In the genomic region with DNA sequence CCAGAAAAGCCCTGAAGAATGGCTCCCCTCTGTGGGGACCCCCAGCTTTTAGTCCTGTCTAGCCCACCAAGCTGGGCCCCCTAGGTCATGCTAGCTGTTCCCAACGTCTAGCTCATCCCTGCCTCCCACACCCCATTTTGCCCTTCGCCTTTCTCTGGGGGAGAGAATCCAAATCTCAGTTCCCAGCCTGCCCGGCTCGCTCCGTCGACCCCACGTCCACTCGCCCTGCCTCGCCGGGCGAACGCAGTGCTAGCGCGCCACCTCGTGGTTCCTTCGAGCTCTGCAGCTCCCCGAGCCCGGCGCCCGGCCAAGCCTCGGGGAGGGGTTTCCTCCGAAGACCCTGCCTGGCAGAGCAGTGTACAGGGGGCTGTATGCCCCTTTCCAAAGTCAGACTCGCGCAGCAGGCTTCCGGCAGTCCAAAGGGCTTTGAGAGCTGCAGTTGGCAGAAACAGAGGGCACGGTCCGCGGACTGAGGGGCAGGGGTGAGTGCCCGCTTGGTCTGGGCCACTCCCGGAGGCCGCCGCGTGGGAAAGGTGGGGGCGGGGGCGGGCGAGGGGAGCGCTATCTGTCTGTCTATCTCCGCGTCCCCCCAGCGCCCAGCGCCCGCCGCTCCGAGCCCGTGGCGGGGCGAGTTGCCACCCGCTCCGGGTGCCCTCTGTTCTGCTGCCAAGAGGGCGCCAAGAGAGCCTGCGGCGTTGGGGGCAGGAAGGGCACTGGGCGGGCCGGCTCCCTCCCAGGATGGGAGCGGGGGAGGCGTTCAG, we compare ENCODE assay signal across 8 cellular contexts. TPM values are rescaled to one million over a fixed set of nuclear protein-coding genes. Genes with fewer than 3 reads are reported as not detected.
DNase-seq lines count a peak whose midpoint lies in the region; ATAC-seq and TF ChIP-seq lines count a peak whose summit lies in the region.

No MANE protein-coding gene starts in this region.

- H3K27me3 Mint-ChIP-seq in CD8-positive, alpha-beta T cell (ENCODE audit: low read depth), result peaks cover 76% of the 10 kb centered on the region

- H3K9me3 ChIP-seq in CD8-positive, alpha-beta T cell (ENCODE audit: low read length), result no peaks in the 10 kb centered on the region
- no peaks in the 10 kb centered on the region for H3K9me3 ChIP-seq in HUES48 (ENCODE audit: control insufficient read depth, insufficient read depth, low read length)
- no peaks in the 10 kb centered on the region for H3K9me3 ChIP-seq in right atrium auricular region
- no peaks in the 10 kb centered on the region for H3K9me3 ChIP-seq in skeletal muscle satellite cell (replicated peaks; ENCODE audit: low read length)

- H3K4me2 ChIP-seq in skeletal muscle satellite cell (ENCODE audit: low read length), result peak overlapping the region; percentile 93

- intact Hi-C loops in CD8-positive, alpha-beta T cell (cut with DNase I, micrococcal nuclease), result loop anchor here (1.0 to 5.0 kb wide), 4 partner anchors 44 to 589 kb away; no protein-coding TSS in a partner anchor

- POLR2A ChIA-PET in CD8-positive, alpha-beta T cell (lab: Charles Lee), result interaction anchor here (1.6 to 1.7 kb wide), 2 partner anchors 44 to 116 kb away, joined by 6 to 10 read pairs; no protein-coding TSS in a partner anchor

- no peak overlapping the region for H3K27ac Mint-ChIP-seq in CD8-positive, alpha-beta T cell

- H3K9ac ChIP-seq in HUES48 (ENCODE audit: low read depth, low read length) (no peak overlapping the region), skeletal muscle satellite cell (ENCODE audit: low read depth, low read length) (peak overlapping the region; percentile 56)

- H3K36me3 Mint-ChIP-seq in CD8-positive, alpha-beta T cell, result no peaks in the 10 kb centered on the region

- no peaks in the 10 kb centered on the region for H3K36me3 ChIP-seq in CD8-positive, alpha-beta T cell (ENCODE audit: insufficient read depth, low read length)
- H3K36me3 ChIP-seq in HUES48 (ENCODE audit: control insufficient read depth, insufficient read depth, low read length) (no peaks in the 10 kb centered on the region), right atrium auricular region (no peaks in the 10 kb centered on the region), skeletal muscle satellite cell (ENCODE audit: insufficient read depth, low read length) (no peaks in the 10 kb centered on the region)

- H3K4me1 Mint-ChIP-seq in CD8-positive, alpha-beta T cell (ENCODE audit: low read depth), result peaks cover 37% of the 10 kb centered on the region

- CTCF ChIA-PET in CD8-positive, alpha-beta T cell (lab: Charles Lee), result interaction anchor here (0.6 to 14.3 kb wide), 54 partner anchors 8 to 671 kb away, joined by 3 to 255 read pairs (median 7); partner anchors contain the start of genes DLX4, PDK2 and TAC4

- H3K27ac ChIP-seq in CD8-positive, alpha-beta T cell (ENCODE audit: low read depth, low read length), result no peak overlapping the region
- H3K27ac ChIP-seq in HUES48 (ENCODE audit: low read depth, low read length) (no peak overlapping the region), right atrium auricular region (no peak overlapping the region)

- ATAC-seq in CD8-positive, alpha-beta T cell, result peak; percentile 66
- no peak for ATAC-seq in HG03342 (IDR thresholded peaks at IDR 0.05; ENCODE audit: unreplicated experiment)
- ATAC-seq in GM18505 (IDR thresholded peaks at IDR 0.05; ENCODE audit: unreplicated experiment), result no peak

- DNase-seq in CD8-positive, alpha-beta T cell, result peak; percentile 48 to 85 (median 65)
- peak; percentile 59 for DNase-seq in SK-MEL-5 (ENCODE audit: low read depth, low spot score)
- peak; percentile 72 for DNase-seq in activated naive CD4-positive, alpha-beta T cell treated with anti-CD3 and anti-CD28 coated beads, Interleukin-2, amount 50 U/mL, for 16 hours
- no peak for DNase-seq in right atrium auricular region (ENCODE audit: low spot score)

- H3K4me3 Mint-ChIP-seq in CD8-positive, alpha-beta T cell, result peak overlapping the region; percentile 49

- H3K9me3 Mint-ChIP-seq in CD8-positive, alpha-beta T cell, result no peaks in the 10 kb centered on the region

- TF ChIP-seq CTCF in CD8-positive, alpha-beta T cell (IDR thresholded peaks at IDR 0.05), result peak; percentile 98
- peak; percentile 98 to 99 for TF ChIP-seq CTCF in right atrium auricular region (IDR thresholded peaks at IDR 0.05)

- in situ Hi-C loops in SK-MEL-5 (cut with HindIII; ENCODE audit: low pct_unique_long_range_greater_than_20kb, low sequenced_read_pairs), result no loop called here

- peak overlapping the region; percentile 42 for H3K4me3 ChIP-seq in CD8-positive, alpha-beta T cell (ENCODE audit: low read depth, low read length)
- peak overlapping the region; percentile 58 for H3K4me3 ChIP-seq in HUES48 (ENCODE audit: low read depth, low read length)
- H3K4me3 ChIP-seq in right atrium auricular region, result peak overlapping the region; percentile 23 to 53
- H3K4me3 ChIP-seq in skeletal muscle satellite cell (ENCODE audit: low read length), result peak overlapping the region; percentile 73

- TF ChIP-seq POLR2A in GM18505 (IDR thresholded peaks at IDR 0.05; ENCODE audit: borderline replicate concordance, extremely low read depth, insufficient read depth, insufficient read length), result no peak

- H3K27me3 ChIP-seq in CD8-positive, alpha-beta T cell (ENCODE audit: insufficient read depth, low read length), result peaks cover 31% of the 10 kb centered on the region
- H3K27me3 ChIP-seq in HUES48 (ENCODE audit: control insufficient read depth, insufficient read depth, low read length), result peaks cover 91% of the 10 kb centered on the region
- peaks cover 9 to 22% of the 10 kb centered on the region in 2 donors for H3K27me3 ChIP-seq in right atrium auricular region
- peaks cover 56% of the 10 kb centered on the region for H3K27me3 ChIP-seq in skeletal muscle satellite cell (ENCODE audit: control insufficient read depth, insufficient read depth, low read length)

- peaks cover 33% of the 10 kb centered on the region for H3K4me1 ChIP-seq in CD8-positive, alpha-beta T cell (ENCODE audit: insufficient read depth, low read length)
- H3K4me1 ChIP-seq in HUES48 (ENCODE audit: control insufficient read depth, insufficient read depth, low read length) (peaks cover 10% of the 10 kb centered on the region; the same call in 1 of the 2 replicates), right atrium auricular region (peaks cover 0 to 38% of the 10 kb centered on the region in 2 donors), skeletal muscle satellite cell (ENCODE audit: control insufficient read depth, insufficient read depth, low read length) (peaks cover 18% of the 10 kb centered on the region)

RNA-seq across cellular contexts. Expression of gene DLX3, which starts 1.7 kb away (rescaled TPM):
- not detected for total RNA-seq in CD8-positive, alpha-beta T cell
- total RNA-seq in SK-MEL-5 (2014; rRNA removed; shearing (Covaris generic)), result not detected in 2 replicates
- polyA plus RNA-seq in SK-MEL-5 (2015; cell fraction: cytosol; rRNA removed), result 0.26 and 0.47 TPM in 2 replicates
- polyA plus RNA-seq in SK-MEL-5 (2015; cell fraction: nucleus; rRNA removed), result not detected in 2 replicates
- under 1 TPM in 1 of 2 donors, not detected in 1; 0.12 TPM for total RNA-seq in right atrium auricular region
- total RNA-seq in skeletal muscle satellite cell (2012; rRNA removed), result under 0.01 TPM in 1 of 2 replicates, not detected in the other

RNA-seq across cellular contexts. Expression of gene DLX4, which starts 27.7 kb away (rescaled TPM):
- under 1 TPM; 0.44 to 0.60 TPM for total RNA-seq in CD8-positive, alpha-beta T cell
- total RNA-seq in SK-MEL-5 (2014; rRNA removed; shearing (Covaris generic)), result 1.1 and 1.4 TPM in 2 replicates
- polyA plus RNA-seq in SK-MEL-5 (2015; cell fraction: cytosol; rRNA removed), result 2.2 and 2.8 TPM in 2 replicates
- polyA plus RNA-seq in SK-MEL-5 (2015; cell fraction: nucleus; rRNA removed), result 5.9 and 10.7 TPM in 2 replicates
- under 1 TPM in 1 of 2 donors, not detected in 1; 0.71 TPM for total RNA-seq in right atrium auricular region
- total RNA-seq in skeletal muscle satellite cell (2012; rRNA removed), result not detected in 2 replicates

RNA-seq across cellular contexts. Expression of gene ITGA3, which starts 59.2 kb away (rescaled TPM):
- total RNA-seq in CD8-positive, alpha-beta T cell, result 1 to 10 TPM; 1.6 to 2.0 TPM
- total RNA-seq in SK-MEL-5 (2014; rRNA removed; shearing (Covaris generic)), result 25.1 and 29.1 TPM in 2 replicates
- 53.9 and 57.1 TPM in 2 replicates for polyA plus RNA-seq in SK-MEL-5 (2015; cell fraction: cytosol; rRNA removed)
- polyA plus RNA-seq in SK-MEL-5 (2015; cell fraction: nucleus; rRNA removed), result 34.1 and 38.5 TPM in 2 replicates
- total RNA-seq in right atrium auricular region, result 10 to 100 TPM; 29.5 to 61.8 TPM
- 105 and 121 TPM in 2 replicates for total RNA-seq in skeletal muscle satellite cell (2012; rRNA removed)
